ENCODE assay signal across 8 cellular contexts in genomic region chr4:156968479-156968984, GRCh38. TPM values are rescaled to one million over a fixed set of nuclear protein-coding genes. Genes with fewer than 3 reads are reported as not detected.
DNase-seq lines count a peak whose midpoint lies in the region; ATAC-seq and TF ChIP-seq lines count a peak whose summit lies in the region.

No MANE protein-coding gene starts in this region.

- no peak overlapping the region for H3K14ac ChIP-seq in trophoblast cell (ENCODE audit: low read length)

- H3K9me3 ChIP-seq in A673 (ENCODE audit: low read depth, low read length, poor library complexity, severe bottlenecking) (no peaks in the 10 kb centered on the region), trophoblast cell (ENCODE audit: insufficient read depth, low read depth, low read length) (no peaks in the 10 kb centered on the region)

- no peak overlapping the region for H2BK12ac ChIP-seq in trophoblast cell (ENCODE audit: low read length)

- intact Hi-C loops in A673 (cut with micrococcal nuclease; ENCODE audit: unreplicated experiment) (loop anchor here (1.0 to 10.0 kb wide), 7 partner anchors 66 to 804 kb away; no protein-coding TSS in a partner anchor), head of caudate nucleus (cut with DNase I) (loop anchor here (10.0 kb wide), 1 partner anchor 194 kb away; no protein-coding TSS in a partner anchor)

- H3K9ac ChIP-seq in trophoblast cell (ENCODE audit: low read length) = no peak overlapping the region

- no peak overlapping the region for H4K91ac ChIP-seq in trophoblast cell (ENCODE audit: low read depth, low read length)

- no peak overlapping the region for H2BK120ac ChIP-seq in trophoblast cell (ENCODE audit: insufficient read depth, low read length, poor library complexity)

- H3K79me1 ChIP-seq in trophoblast cell (ENCODE audit: low read length) = peaks cover 12% of the 10 kb centered on the region

- H3K36me3 ChIP-seq in A673 (ENCODE audit: insufficient read depth, low read length, poor library complexity, severe bottlenecking) (no peaks in the 10 kb centered on the region), trophoblast cell (ENCODE audit: control insufficient read depth in 1 of 2, insufficient read depth in 2 of 2, low read length in 2 of 2) (no peaks in the 10 kb centered on the region)

- H3K27ac ChIP-seq in A673 (ENCODE audit: low read depth, low read length, poor library complexity, severe bottlenecking) = peak overlapping the region; percentile 83
- H3K27ac ChIP-seq in VCaP = peak overlapping the region; percentile 18; the same call in 1 of the 2 replicates
- H3K27ac ChIP-seq in trophoblast cell (ENCODE audit: low read depth, low read length) = no peak overlapping the region

- H4K12ac ChIP-seq in trophoblast cell (ENCODE audit: low read depth, low read length) = no peak overlapping the region

- ATAC-seq in HG02798 (IDR thresholded peaks at IDR 0.05; ENCODE audit: poor library complexity, unreplicated experiment) = peak; percentile 72

- H3K27me3 ChIP-seq in A673 (replicated peaks; ENCODE audit: insufficient read depth, low read depth, low read length, poor library complexity) (no peaks in the 10 kb centered on the region), trophoblast cell (ENCODE audit: insufficient read depth, low read length) (no peaks in the 10 kb centered on the region)

- peak; percentile 94 for TF ChIP-seq CTCF in A673 (conservative IDR thresholded peaks at IDR 0.05; ENCODE audit: low read depth, low read length)
- TF ChIP-seq CTCF in GM12865 (IDR thresholded peaks at IDR 0.05; ENCODE audit: insufficient read depth, low read depth, low read length, missing control alignments) = peak; percentile 73
- peak; percentile 85 for TF ChIP-seq CTCF in VCaP (conservative IDR thresholded peaks at IDR 0.05)

- no peak overlapping the region for H3K23ac ChIP-seq in trophoblast cell (ENCODE audit: low read length)

- no CpG with 5 or more reads among the region's 2 CpGs for WGBS in trophoblast cell (ENCODE audit: extremely low coverage, insufficient coverage, insufficient read length)

- CTCF ChIA-PET in A673 (lab: Charles Lee) = interaction anchor here (0.6 to 1.6 kb wide), 4 partner anchors 70 to 493 kb away, joined by 3 to 10 read pairs (median 5); no protein-coding TSS in a partner anchor

- H3K4me1 ChIP-seq in A673 (ENCODE audit: insufficient read depth, low read length, poor library complexity, severe bottlenecking) (peaks cover 23% of the 10 kb centered on the region), trophoblast cell (ENCODE audit: control insufficient read depth in 1 of 2, insufficient read depth in 2 of 2, low read length in 2 of 2) (peaks cover 2% of the 10 kb centered on the region in 2 experiments)

- BruUV-seq in A673 (replicated peaks; lab: Mats Ljungman, UMichigan) = no TSS peak

- DNase-seq in A673 (ENCODE audit: low spot score) (peak; percentile 90), GM12865 (ENCODE audit: low read depth) (peak; percentile 68), NCI-H146 (lab: John Stamatoyannopoulos, UW) (peak; percentile 52), head of caudate nucleus (peak in 40 of 42 donors; percentile 17 to 88 (median 66)), trophoblast cell (peak; percentile 35 to 80), OCI-M2 (lab: John Stamatoyannopoulos, UW; ENCODE audit: unreplicated experiment) (no peak)

- H3K4ac ChIP-seq in trophoblast cell (ENCODE audit: low read depth, low read length) = no peak overlapping the region

- peak overlapping the region; percentile 82 for H3K4me3 ChIP-seq in A673 (ENCODE audit: low read depth, low read length, poor library complexity, severe bottlenecking)
- H3K4me3 ChIP-seq in GM12865 (ENCODE audit: low read depth, low read length) = no peak overlapping the region
- no peak overlapping the region for H3K4me3 ChIP-seq in trophoblast cell (ENCODE audit: low read depth, low read length)

- no peak overlapping the region for H2AFZ ChIP-seq in trophoblast cell (ENCODE audit: insufficient read depth, low read length, poor library complexity)

- no peak overlapping the region for H4K8ac ChIP-seq in trophoblast cell (ENCODE audit: low read depth, low read length)

- H3K4me2 ChIP-seq in trophoblast cell (ENCODE audit: low read length) = peak overlapping the region; percentile 45

- no peak overlapping the region for H3K18ac ChIP-seq in trophoblast cell (ENCODE audit: low read length)

- no peak overlapping the region for H2AK5ac ChIP-seq in trophoblast cell (ENCODE audit: low read length)

- POLR2A ChIA-PET in A673 (lab: Charles Lee; ENCODE audit: low non-redundant PET) = no interaction called here

- peaks cover 4% of the 10 kb centered on the region for H3K79me2 ChIP-seq in trophoblast cell (ENCODE audit: control insufficient read depth, insufficient read depth, low read length, poor library complexity)

- H2BK5ac ChIP-seq in trophoblast cell (ENCODE audit: low read depth, low read length, poor library complexity) = no peak overlapping the region

RNA-seq across cellular contexts. Expression of gene PDGFC, which starts 3.1 kb away (rescaled TPM):
- 28.0 and 32.6 TPM in 2 replicates for total RNA-seq in A673 (2021)
- polyA plus RNA-seq in trophoblast cell (2013) = 13.8 TPM in 2 replicates
